ENCODE assay signal across 1 cellular context in the genomic region with DNA sequence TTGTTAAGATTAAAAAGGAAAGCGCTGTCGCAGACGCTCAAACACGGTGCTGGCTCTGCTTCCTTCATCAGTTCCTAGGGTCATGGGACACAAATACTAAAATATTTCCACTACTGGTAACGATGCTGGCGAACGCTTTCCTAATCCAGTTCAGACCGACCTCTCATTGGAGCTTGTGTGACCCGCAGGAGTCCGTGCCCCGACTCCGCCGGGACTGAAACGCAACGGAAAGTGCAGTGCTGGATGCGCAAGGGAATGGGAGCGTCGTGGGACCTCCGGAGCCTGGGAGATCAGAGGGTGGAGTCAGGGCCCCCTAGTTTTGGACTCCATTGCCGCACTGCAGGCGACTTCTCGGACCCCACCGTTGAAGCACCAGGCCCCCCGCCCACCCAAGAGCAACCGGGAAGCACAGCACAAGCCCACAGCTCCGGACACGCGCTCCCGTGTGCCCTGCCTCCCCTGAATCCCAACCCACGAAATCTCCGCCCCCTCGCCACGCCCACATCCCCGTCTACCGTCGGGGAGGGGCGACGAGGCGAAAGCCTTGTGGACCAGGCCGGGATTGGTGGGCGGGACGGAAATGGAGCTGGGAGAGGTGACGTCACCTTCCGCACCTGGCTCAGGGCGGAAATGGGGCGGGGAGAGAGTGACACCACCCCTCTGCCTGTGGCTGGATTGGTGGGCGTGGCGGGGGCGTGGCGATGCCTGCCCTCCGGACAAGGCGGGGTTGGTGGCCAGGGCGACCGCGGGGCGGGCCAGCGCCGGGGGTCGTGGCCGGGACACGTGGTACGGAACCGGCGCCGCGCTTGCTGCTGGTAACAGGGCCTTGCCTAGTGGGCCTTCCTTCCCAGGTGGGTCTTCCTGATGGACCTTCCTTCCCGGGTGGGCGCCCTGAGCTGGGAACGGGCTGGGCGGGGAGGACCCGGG.
A peak's percentile ranks its signal among the peaks of the same experiment; 100 is the strongest.
TF ChIP-seq lines count a peak whose summit lies in the region.

A gene (plus strand): TSS at position 783 of the 927 bp plus-strand sequence. CDS start 3,611 bp downstream, outside the sequence.

TF ChIP-seq in HepG2, 621 proteins besides CTCF, POLR2A, EP300 and RAD21 (continued from another document and continues in another):
- TF ChIP-seq ZBTB3 (CRISPR knock-in tag; IDR thresholded peaks at IDR 0.05; ENCODE audit: borderline replicate concordance, low read depth): no peak
- TF ChIP-seq ZNF670 (CRISPR knock-in tag; IDR thresholded peaks at IDR 0.05; ENCODE audit: borderline replicate concordance): no peak
- TF ChIP-seq HHEX (CRISPR knock-in tag; IDR thresholded peaks at IDR 0.05): no peak
- no peak for TF ChIP-seq HNRNPUL1 (IDR thresholded peaks at IDR 0.05; ENCODE audit: low read depth, low read length)
- TF ChIP-seq ZFP41 (CRISPR knock-in tag; IDR thresholded peaks at IDR 0.05; ENCODE audit: borderline replicate concordance): 0 out of 2 replicates have a peak, but pooled peaks have one; percentile 61
- TF ChIP-seq, protein P1, sequence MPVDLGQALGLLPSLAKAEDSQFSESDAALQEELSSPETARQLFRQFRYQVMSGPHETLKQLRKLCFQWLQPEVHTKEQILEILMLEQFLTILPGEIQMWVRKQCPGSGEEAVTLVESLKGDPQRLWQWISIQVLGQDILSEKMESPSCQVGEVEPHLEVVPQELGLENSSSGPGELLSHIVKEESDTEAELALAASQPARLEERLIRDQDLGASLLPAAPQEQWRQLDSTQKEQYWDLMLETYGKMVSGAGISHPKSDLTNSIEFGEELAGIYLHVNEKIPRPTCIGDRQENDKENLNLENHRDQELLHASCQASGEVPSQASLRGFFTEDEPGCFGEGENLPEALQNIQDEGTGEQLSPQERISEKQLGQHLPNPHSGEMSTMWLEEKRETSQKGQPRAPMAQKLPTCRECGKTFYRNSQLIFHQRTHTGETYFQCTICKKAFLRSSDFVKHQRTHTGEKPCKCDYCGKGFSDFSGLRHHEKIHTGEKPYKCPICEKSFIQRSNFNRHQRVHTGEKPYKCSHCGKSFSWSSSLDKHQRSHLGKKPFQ (CRISPR knock-in tag; IDR thresholded peaks at IDR 0.05; ENCODE audit: insufficient replicate concordance): no peak
- TF ChIP-seq HNF4G (IDR thresholded peaks at IDR 0.05; ENCODE audit: borderline replicate concordance, low read depth, low read length): no peak
- peak; percentile 8; the same call in 1 of the 2 replicates for TF ChIP-seq HNF4G (CRISPR knock-in tag; IDR thresholded peaks at IDR 0.05; ENCODE audit: borderline replicate concordance, low read depth)
- TF ChIP-seq, protein P2, sequence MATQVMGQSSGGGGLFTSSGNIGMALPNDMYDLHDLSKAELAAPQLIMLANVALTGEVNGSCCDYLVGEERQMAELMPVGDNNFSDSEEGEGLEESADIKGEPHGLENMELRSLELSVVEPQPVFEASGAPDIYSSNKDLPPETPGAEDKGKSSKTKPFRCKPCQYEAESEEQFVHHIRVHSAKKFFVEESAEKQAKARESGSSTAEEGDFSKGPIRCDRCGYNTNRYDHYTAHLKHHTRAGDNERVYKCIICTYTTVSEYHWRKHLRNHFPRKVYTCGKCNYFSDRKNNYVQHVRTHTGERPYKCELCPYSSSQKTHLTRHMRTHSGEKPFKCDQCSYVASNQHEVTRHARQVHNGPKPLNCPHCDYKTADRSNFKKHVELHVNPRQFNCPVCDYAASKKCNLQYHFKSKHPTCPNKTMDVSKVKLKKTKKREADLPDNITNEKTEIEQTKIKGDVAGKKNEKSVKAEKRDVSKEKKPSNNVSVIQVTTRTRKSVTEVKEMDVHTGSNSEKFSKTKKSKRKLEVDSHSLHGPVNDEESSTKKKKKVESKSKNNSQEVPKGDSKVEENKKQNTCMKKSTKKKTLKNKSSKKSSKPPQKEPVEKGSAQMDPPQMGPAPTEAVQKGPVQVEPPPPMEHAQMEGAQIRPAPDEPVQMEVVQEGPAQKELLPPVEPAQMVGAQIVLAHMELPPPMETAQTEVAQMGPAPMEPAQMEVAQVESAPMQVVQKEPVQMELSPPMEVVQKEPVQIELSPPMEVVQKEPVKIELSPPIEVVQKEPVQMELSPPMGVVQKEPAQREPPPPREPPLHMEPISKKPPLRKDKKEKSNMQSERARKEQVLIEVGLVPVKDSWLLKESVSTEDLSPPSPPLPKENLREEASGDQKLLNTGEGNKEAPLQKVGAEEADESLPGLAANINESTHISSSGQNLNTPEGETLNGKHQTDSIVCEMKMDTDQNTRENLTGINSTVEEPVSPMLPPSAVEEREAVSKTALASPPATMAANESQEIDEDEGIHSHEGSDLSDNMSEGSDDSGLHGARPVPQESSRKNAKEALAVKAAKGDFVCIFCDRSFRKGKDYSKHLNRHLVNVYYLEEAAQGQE (IDR thresholded peaks at IDR 0.05; ENCODE audit: borderline replicate concordance in 1 of 2, low read depth in 1 of 2, low read length in 2 of 2): no peak; a peak in 1 of 4 replicates
- peak; percentile 68; the same call in 1 of the 2 replicates for TF ChIP-seq ETV5 (CRISPR knock-in tag; IDR thresholded peaks at IDR 0.05; ENCODE audit: borderline replicate concordance)
- no peak for TF ChIP-seq RELA (CRISPR knock-in tag; IDR thresholded peaks at IDR 0.05)
- TF ChIP-seq, protein P3, sequence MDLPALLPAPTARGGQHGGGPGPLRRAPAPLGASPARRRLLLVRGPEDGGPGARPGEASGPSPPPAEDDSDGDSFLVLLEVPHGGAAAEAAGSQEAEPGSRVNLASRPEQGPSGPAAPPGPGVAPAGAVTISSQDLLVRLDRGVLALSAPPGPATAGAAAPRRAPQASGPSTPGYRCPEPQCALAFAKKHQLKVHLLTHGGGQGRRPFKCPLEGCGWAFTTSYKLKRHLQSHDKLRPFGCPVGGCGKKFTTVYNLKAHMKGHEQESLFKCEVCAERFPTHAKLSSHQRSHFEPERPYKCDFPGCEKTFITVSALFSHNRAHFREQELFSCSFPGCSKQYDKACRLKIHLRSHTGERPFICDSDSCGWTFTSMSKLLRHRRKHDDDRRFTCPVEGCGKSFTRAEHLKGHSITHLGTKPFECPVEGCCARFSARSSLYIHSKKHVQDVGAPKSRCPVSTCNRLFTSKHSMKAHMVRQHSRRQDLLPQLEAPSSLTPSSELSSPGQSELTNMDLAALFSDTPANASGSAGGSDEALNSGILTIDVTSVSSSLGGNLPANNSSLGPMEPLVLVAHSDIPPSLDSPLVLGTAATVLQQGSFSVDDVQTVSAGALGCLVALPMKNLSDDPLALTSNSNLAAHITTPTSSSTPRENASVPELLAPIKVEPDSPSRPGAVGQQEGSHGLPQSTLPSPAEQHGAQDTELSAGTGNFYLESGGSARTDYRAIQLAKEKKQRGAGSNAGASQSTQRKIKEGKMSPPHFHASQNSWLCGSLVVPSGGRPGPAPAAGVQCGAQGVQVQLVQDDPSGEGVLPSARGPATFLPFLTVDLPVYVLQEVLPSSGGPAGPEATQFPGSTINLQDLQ (CRISPR knock-in tag; IDR thresholded peaks at IDR 0.05): no peak
- no peak for TF ChIP-seq ZNF34 (CRISPR knock-in tag; IDR thresholded peaks at IDR 0.05; ENCODE audit: borderline replicate concordance)
- TF ChIP-seq ERF (CRISPR knock-in tag; IDR thresholded peaks at IDR 0.05): 0 out of 2 replicates have a peak, but pooled peaks have one; percentile 54
- no peak for TF ChIP-seq ZNF850 (CRISPR knock-in tag; conservative IDR thresholded peaks at IDR 0.05)
- no peak for TF ChIP-seq FOSL1 (CRISPR knock-in tag; IDR thresholded peaks at IDR 0.05; ENCODE audit: borderline replicate concordance)
- no peak; the same call in 1 of the 2 replicates for TF ChIP-seq AKAP8 (CRISPR knock-in tag; IDR thresholded peaks at IDR 0.05)
- peak; percentile 95 for TF ChIP-seq ZFY (CRISPR knock-in tag; IDR thresholded peaks at IDR 0.05)
- TF ChIP-seq ZFP36L2 (CRISPR knock-in tag; IDR thresholded peaks at IDR 0.05): no peak
- TF ChIP-seq HDAC6 (IDR thresholded peaks at IDR 0.05; ENCODE audit: low read depth, low read length): no peak
- TF ChIP-seq ATRX (CRISPR knock-in tag; IDR thresholded peaks at IDR 0.05; ENCODE audit: borderline replicate concordance): no peak
- TF ChIP-seq, protein P4, sequence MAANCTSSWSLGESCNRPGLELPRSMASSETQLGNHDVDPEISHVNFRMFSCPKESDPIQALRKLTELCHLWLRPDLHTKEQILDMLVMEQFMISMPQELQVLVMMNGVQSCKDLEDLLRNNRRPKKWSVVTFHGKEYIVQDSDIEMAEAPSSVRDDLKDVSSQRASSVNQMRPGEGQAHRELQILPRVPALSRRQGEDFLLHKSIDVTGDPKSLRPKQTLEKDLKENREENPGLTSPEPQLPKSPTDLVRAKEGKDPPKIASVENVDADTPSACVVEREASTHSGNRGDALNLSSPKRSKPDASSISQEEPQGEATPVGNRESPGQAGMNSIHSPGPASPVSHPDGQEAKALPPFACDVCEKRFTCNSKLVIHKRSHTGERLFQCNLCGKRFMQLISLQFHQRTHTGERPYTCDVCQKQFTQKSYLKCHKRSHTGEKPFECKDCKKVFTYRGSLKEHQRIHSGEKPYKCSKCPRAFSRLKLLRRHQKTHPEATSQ (CRISPR knock-in tag; IDR thresholded peaks at IDR 0.05; ENCODE audit: borderline replicate concordance): no peak
- TF ChIP-seq ZMYM2 (CRISPR knock-in tag; IDR thresholded peaks at IDR 0.05): no peak
- TF ChIP-seq, protein P5, sequence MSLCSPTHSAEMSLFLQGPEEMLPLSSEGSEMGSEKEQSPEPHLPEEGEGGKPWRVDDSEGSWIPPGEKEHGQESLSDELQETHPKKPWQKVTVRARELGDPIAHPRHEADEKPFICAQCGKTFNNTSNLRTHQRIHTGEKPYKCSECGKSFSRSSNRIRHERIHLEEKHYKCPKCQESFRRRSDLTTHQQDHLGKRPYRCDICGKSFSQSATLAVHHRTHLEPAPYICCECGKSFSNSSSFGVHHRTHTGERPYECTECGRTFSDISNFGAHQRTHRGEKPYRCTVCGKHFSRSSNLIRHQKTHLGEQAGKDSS (CRISPR knock-in tag; IDR thresholded peaks at IDR 0.05; ENCODE audit: borderline replicate concordance, low read depth): peak; percentile 82; the same call in 1 of the 2 replicates
- no peak; the same call in 1 of the 2 replicates for TF ChIP-seq NCOA2 (CRISPR knock-in tag; IDR thresholded peaks at IDR 0.05)
- TF ChIP-seq KAT8 (CRISPR knock-in tag; IDR thresholded peaks at IDR 0.05): peak; percentile 59; the same call in 1 of the 2 replicates
- TF ChIP-seq ZNF235 (CRISPR knock-in tag; IDR thresholded peaks at IDR 0.05; ENCODE audit: borderline replicate concordance): no peak
- no peak; the same call in 1 of the 2 replicates for TF ChIP-seq ZNF205 (CRISPR knock-in tag; IDR thresholded peaks at IDR 0.05)
- 0 out of 2 replicates have a peak, but pooled peaks have one; percentile 53 for TF ChIP-seq SMAD9 (CRISPR knock-in tag; IDR thresholded peaks at IDR 0.05)
- TF ChIP-seq DPF2 (CRISPR knock-in tag; IDR thresholded peaks at IDR 0.05; ENCODE audit: borderline replicate concordance, low read depth): no peak; the same call in 1 of the 2 replicates
- peak; percentile 32; the same call in 1 of the 2 replicates for TF ChIP-seq ZNF678 (CRISPR knock-in tag; IDR thresholded peaks at IDR 0.05)
- TF ChIP-seq ADNP (CRISPR knock-in tag; IDR thresholded peaks at IDR 0.05): no peak
- TF ChIP-seq ATAD3A (CRISPR knock-in tag; IDR thresholded peaks at IDR 0.05): no peak
- no peak; the same call in 1 of the 2 replicates for TF ChIP-seq MEF2D (CRISPR knock-in tag; IDR thresholded peaks at IDR 0.05)
- no peak for TF ChIP-seq ZNF256 (CRISPR knock-in tag; conservative IDR thresholded peaks at IDR 0.05)
- TF ChIP-seq CENPT (CRISPR knock-in tag; IDR thresholded peaks at IDR 0.05; ENCODE audit: low read depth): no peak
- no peak for TF ChIP-seq ZNF879 (CRISPR knock-in tag; IDR thresholded peaks at IDR 0.05)
- 0 out of 2 replicates have a peak, but pooled peaks have one; percentile 7 for TF ChIP-seq KLF12 (CRISPR knock-in tag; IDR thresholded peaks at IDR 0.05; ENCODE audit: borderline replicate concordance)
- TF ChIP-seq, protein P6, sequence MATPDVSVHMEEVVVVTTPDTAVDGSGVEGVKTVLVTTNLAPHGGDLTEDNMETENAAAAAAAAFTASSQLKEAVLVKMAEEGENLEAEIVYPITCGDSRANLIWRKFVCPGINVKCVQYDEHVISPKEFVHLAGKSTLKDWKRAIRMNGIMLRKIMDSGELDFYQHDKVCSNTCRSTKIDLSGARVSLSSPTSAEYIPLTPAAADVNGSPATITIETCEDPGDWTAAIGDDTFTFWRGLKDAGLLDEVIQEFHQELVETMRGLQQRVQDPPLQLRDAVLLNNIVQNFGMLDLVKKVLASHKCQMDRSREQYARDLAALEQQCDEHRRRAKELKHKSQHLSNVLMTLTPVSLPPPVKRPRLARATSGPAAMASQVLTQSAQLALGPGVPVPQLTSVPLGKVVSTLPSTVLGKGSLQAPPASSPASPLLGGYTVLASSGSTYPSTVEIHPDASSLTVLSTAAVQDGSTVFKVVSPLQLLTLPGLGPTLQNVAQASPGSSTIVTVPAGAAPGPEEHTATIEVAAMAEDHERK (CRISPR knock-in tag; IDR thresholded peaks at IDR 0.05; ENCODE audit: low read depth): no peak
- TF ChIP-seq SMAD1 (CRISPR knock-in tag; IDR thresholded peaks at IDR 0.05; ENCODE audit: borderline replicate concordance, low read depth): 0 out of 2 replicates have a peak, but pooled peaks have one; percentile 52
- TF ChIP-seq MTA3 (CRISPR knock-in tag; IDR thresholded peaks at IDR 0.05): no peak
- TF ChIP-seq, protein P7, sequence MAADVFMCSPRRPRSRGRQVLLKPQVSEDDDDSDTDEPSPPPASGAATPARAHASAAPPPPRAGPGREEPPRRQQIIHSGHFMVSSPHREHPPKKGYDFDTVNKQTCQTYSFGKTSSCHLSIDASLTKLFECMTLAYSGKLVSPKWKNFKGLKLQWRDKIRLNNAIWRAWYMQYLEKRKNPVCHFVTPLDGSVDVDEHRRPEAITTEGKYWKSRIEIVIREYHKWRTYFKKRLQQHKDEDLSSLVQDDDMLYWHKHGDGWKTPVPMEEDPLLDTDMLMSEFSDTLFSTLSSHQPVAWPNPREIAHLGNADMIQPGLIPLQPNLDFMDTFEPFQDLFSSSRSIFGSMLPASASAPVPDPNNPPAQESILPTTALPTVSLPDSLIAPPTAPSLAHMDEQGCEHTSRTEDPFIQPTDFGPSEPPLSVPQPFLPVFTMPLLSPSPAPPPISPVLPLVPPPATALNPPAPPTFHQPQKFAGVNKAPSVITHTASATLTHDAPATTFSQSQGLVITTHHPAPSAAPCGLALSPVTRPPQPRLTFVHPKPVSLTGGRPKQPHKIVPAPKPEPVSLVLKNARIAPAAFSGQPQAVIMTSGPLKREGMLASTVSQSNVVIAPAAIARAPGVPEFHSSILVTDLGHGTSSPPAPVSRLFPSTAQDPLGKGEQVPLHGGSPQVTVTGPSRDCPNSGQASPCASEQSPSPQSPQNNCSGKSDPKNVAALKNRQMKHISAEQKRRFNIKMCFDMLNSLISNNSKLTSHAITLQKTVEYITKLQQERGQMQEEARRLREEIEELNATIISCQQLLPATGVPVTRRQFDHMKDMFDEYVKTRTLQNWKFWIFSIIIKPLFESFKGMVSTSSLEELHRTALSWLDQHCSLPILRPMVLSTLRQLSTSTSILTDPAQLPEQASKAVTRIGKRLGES (CRISPR knock-in tag; IDR thresholded peaks at IDR 0.05; ENCODE audit: borderline replicate concordance): no peak
